In genomic region chr5:9429691-9430215, GRCh38 we compare ENCODE assay signal across 22 cellular contexts.
DNase-seq lines count a peak whose midpoint lies in the region; ATAC-seq, FAIRE-seq and TF ChIP-seq lines count a peak whose summit lies in the region.
"Had no signal": no experiment of that assay in that cellular context is flagged by ENCODE, and none has a peak within 500 bp of the region (broad histone marks: within the 10 kb centered on the region; RNA-seq: fewer than 3 reads in every experiment).

No MANE protein-coding gene starts in this region.

- WGBS in HepG2 (ENCODE audit: low lambda C conversion rate), result 26% methylated on average over 8 of the region's 8 CpGs
- WGBS in SK-N-SH (ENCODE audit: low lambda C conversion rate), result 76% methylated on average over 8 of the region's 8 CpGs

- H3K9me2 ChIP-seq in SK-N-SH, result no peaks in the 10 kb centered on the region

- CTCF ChIA-PET in HepG2 (lab: Yijun Ruan, JAX; ENCODE audit: low intra/inter-chr PET ratio, low total read pairs), result no interaction called here
- CTCF ChIA-PET in SK-N-SH (lab: Yijun Ruan, JAX), result no interaction called here

- in situ Hi-C loops in HepG2 (cut with HindIII; ENCODE audit: extremely low pct_ligation_motif_present, low pct_unique_long_range_greater_than_20kb), result no loop called here

- H3K9ac ChIP-seq in HepG2 (ENCODE audit: insufficient read depth, low read depth, low read length) (no peak overlapping the region), SK-N-SH (no peak overlapping the region)
- H3K9ac ChIP-seq: KMS-11 had no signal

- H3K27ac ChIP-seq in dorsolateral prefrontal cortex, result peak overlapping the region in 46 of 59 donors; percentile 5 to 86 (median 62)
- no peak overlapping the region for H3K27ac ChIP-seq in HepG2 (ENCODE audit: extremely low read length, insufficient read depth, low read length)
- H3K27ac ChIP-seq in SK-N-SH (ENCODE audit: low read depth in 2 of 2, low read length in 1 of 2), result no peak overlapping the region
- H3K27ac ChIP-seq: KMS-11 had no signal

- TF ChIP-seq CTCF in dorsolateral prefrontal cortex (IDR thresholded peaks at IDR 0.05 in 54 of 56, conservative IDR thresholded peaks at IDR 0.05 in 2 of 56; ENCODE audit: low read depth in 1 of 56, partially characterized antibody in 56 of 56) (no peak), HepG2 (CRISPR knock-in tag; IDR thresholded peaks at IDR 0.05) (no peak), SK-N-SH (IDR thresholded peaks at IDR 0.05) (no peak)

- H3K4me1 ChIP-seq in HepG2 (ENCODE audit: insufficient read depth, low read length), result no peaks in the 10 kb centered on the region
- H3K4me1 ChIP-seq in SK-N-SH (ENCODE audit: control insufficient read depth in 1 of 2, insufficient read depth in 2 of 2, low read depth in 1 of 2, low read length in 1 of 2), result peaks cover 0 to 18% of the 10 kb centered on the region in 2 experiments; a peak in 2 of 4 replicates

- intact Hi-C loops in dorsolateral prefrontal cortex (cut with DNase I) (no loop called here), HepG2 (cut with micrococcal nuclease; ENCODE audit: unreplicated experiment) (no loop called here)

- H4K20me1 ChIP-seq in HepG2 (ENCODE audit: insufficient read depth, low read length) (no peaks in the 10 kb centered on the region), SK-N-SH (ENCODE audit: insufficient read depth) (no peaks in the 10 kb centered on the region)

- H3K4me2 ChIP-seq in HepG2 (ENCODE audit: low read depth, low read length) (no peak overlapping the region), SK-N-SH (no peak overlapping the region)
- H3K4me2 ChIP-seq: KMS-11 had no signal

- TF ChIP-seq POLR2A in HepG2 (IDR thresholded peaks at IDR 0.05; ENCODE audit: insufficient read depth in 1 of 2, low read depth in 2 of 2, low read length in 2 of 2), result no peak

- no peaks in the 10 kb centered on the region for H3K79me2 ChIP-seq in HepG2 (ENCODE audit: insufficient read depth, low read length)
- no peaks in the 10 kb centered on the region for H3K79me2 ChIP-seq in SK-N-SH (ENCODE audit: insufficient read depth)

- H2AFZ ChIP-seq in HepG2 (ENCODE audit: low read length) (no peak overlapping the region), SK-N-SH (ENCODE audit: low read depth) (no peak overlapping the region)

- FAIRE-seq in HepG2 (lab: Jason Lieb, UNC), result no peak
- FAIRE-seq: GM12892, RCC 7860 had no signal

- peak; percentile 62 for DNase-seq in Ammon's horn (ENCODE audit: low spot score)
- DNase-seq in dorsolateral prefrontal cortex, result peak in 4 of 10 donors; percentile 28 to 56 (median 48)
- DNase-seq in medulla oblongata (ENCODE audit: extremely low spot score), result peak; percentile 65
- DNase-seq in putamen (ENCODE audit: low spot score), result peak; percentile 21
- no peak for DNase-seq in activated CD4-positive, alpha-beta T cell treated with anti-CD3 and anti-CD28 coated beads, Interleukin-2, amount 50 U/mL, for 4 hours
- no peak for DNase-seq in HepG2 (ENCODE audit: low spot score)
- DNase-seq in SK-N-SH, result no peak
- DNase-seq: 8988T, ACHN, Calu3, DND-41, H7, MM.1S, NCI-H2029, NCI-H446, NCI-H524 treated with DMSO at 0.1 percent for 48 hours, NCI-H774, SIG-M5 had no signal

- H3K9me3 ChIP-seq in HepG2 (ENCODE audit: low read length) (no peaks in the 10 kb centered on the region), SK-N-SH (no peaks in the 10 kb centered on the region)

- TF ChIP-seq RAD21 in HepG2 (CRISPR knock-in tag; IDR thresholded peaks at IDR 0.05) (no peak), SK-N-SH (IDR thresholded peaks at IDR 0.05; ENCODE audit: low read length) (no peak)

- H3F3A ChIP-seq in SK-N-SH (replicated peaks; ENCODE audit: insufficient read depth), result no peaks in the 10 kb centered on the region

- no peak for TF ChIP-seq EP300 in HepG2 (IDR thresholded peaks at IDR 0.05; ENCODE audit: low read depth in 2 of 2, low read length in 2 of 2)
- no peak for TF ChIP-seq EP300 in HepG2 (CRISPR knock-in tag; IDR thresholded peaks at IDR 0.05; ENCODE audit: borderline replicate concordance)
- no peak for TF ChIP-seq EP300 in SK-N-SH (IDR thresholded peaks at IDR 0.05; ENCODE audit: borderline replicate concordance in 1 of 2, low read depth in 1 of 2, low read length in 1 of 2)

- ATAC-seq in HG03439 (IDR thresholded peaks at IDR 0.05; ENCODE audit: unreplicated experiment) (no peak), HepG2 (no peak)

- POLR2A ChIA-PET in HepG2 (lab: Yijun Ruan, JAX) (no interaction called here), SK-N-SH (lab: Yijun Ruan, JAX) (no interaction called here)

- no peaks in the 10 kb centered on the region for H3K27me3 ChIP-seq in dorsolateral prefrontal cortex
- H3K27me3 ChIP-seq in HepG2 (ENCODE audit: control insufficient read depth in 1 of 2, insufficient read depth in 2 of 2, low read length in 2 of 2), result no peaks in the 10 kb centered on the region
- H3K27me3 ChIP-seq in SK-N-SH (ENCODE audit: insufficient read depth), result no peaks in the 10 kb centered on the region

- H3K4me3 ChIP-seq in dorsolateral prefrontal cortex (peak overlapping the region in 24 of 59 donors; percentile 1 to 54 (median 23)), HepG2 (replicated peaks in 1 of 3; ENCODE audit: insufficient read depth in 1 of 3, low read depth in 2 of 3, low read length in 3 of 3) (no peak overlapping the region), SK-N-SH (ENCODE audit: low read depth in 2 of 2, low read length in 1 of 2) (no peak overlapping the region)

- no TSS peak for BruUV-seq in HepG2 (replicated peaks; lab: Mats Ljungman, UMichigan)

- no peaks in the 10 kb centered on the region for H3K36me3 ChIP-seq in HepG2 (replicated peaks in 1 of 2; ENCODE audit: control insufficient read depth in 1 of 2, insufficient read depth in 2 of 2, low read length in 2 of 2)
- H3K36me3 ChIP-seq in SK-N-SH (replicated peaks in 1 of 2; ENCODE audit: control insufficient read depth in 1 of 2, insufficient read depth in 2 of 2, low read length in 1 of 2), result no peaks in the 10 kb centered on the region

TF ChIP-seq in HepG2, 621 proteins besides CTCF, POLR2A, EP300 and RAD21 (continues in another document):
- TF ChIP-seq ZSCAN9 (CRISPR knock-in tag; IDR thresholded peaks at IDR 0.05; ENCODE audit: borderline replicate concordance) (no peak), EHMT2 (IDR thresholded peaks at IDR 0.05; ENCODE audit: borderline replicate concordance, low read depth, low read length) (no peak), RNF219 (CRISPR knock-in tag; IDR thresholded peaks at IDR 0.05) (no peak)

TF ChIP-seq in SK-N-SH, 30 proteins besides CTCF, POLR2A, EP300 and RAD21 (continues in another document):
- no peak for TF ChIP-seq MEF2A (IDR thresholded peaks at IDR 0.05; ENCODE audit: borderline replicate concordance, low read depth)
- TF ChIP-seq JUND (IDR thresholded peaks at IDR 0.05), result no peak
- TF ChIP-seq TCF12 (IDR thresholded peaks at IDR 0.05), result no peak
- no peak for TF ChIP-seq YY1 (IDR thresholded peaks at IDR 0.05; ENCODE audit: low read depth)
- TF ChIP-seq ELF1 (IDR thresholded peaks at IDR 0.05), result no peak
- no peak for TF ChIP-seq MXI1 (IDR thresholded peaks at IDR 0.05; ENCODE audit: low read depth, low read length)
- no peak for TF ChIP-seq REST (IDR thresholded peaks at IDR 0.05; ENCODE audit: low read depth, low read length)
- TF ChIP-seq RCOR1 (IDR thresholded peaks at IDR 0.05; ENCODE audit: low read length), result no peak
- no peak for TF ChIP-seq RFX5 (IDR thresholded peaks at IDR 0.05; ENCODE audit: low read length)
- no peak for TF ChIP-seq ZBTB33 (IDR thresholded peaks at IDR 0.05; ENCODE audit: borderline replicate concordance, low read depth)

Comparison
In these comparisons a context has a peak if more than half of its experiments do, and no peak if none do; other contexts are left out.
1. DNase-seq: peak in Ammon's horn (single experiment), medulla oblongata (single experiment) and putamen (single experiment); none in activated CD4-positive, alpha-beta T cell treated with anti-CD3 and anti-CD28 coated beads, Interleukin-2, amount 50 U/mL, for 4 hours (0 of 2), HepG2 (single experiment) and SK-N-SH (single experiment).
2. H3K27ac ChIP-seq: peak in dorsolateral prefrontal cortex (46 of 59); none in HepG2 (single experiment) and SK-N-SH (0 of 2).